ENCODE assay signal across 21 cellular contexts in genomic region chr17:32719702-32720101, GRCh38.
"Had no signal": no experiment of that assay in that cellular context is flagged by ENCODE, and none has a peak within 500 bp of the region (broad histone marks: within the 10 kb centered on the region; RNA-seq: fewer than 3 reads in every experiment).

No MANE protein-coding gene starts in this region.

- H3K4me1 ChIP-seq: esophagus squamous epithelium, right atrium auricular region, transverse colon had no signal

- H3K27ac ChIP-seq: esophagus squamous epithelium, neutrophil, right atrium auricular region, thoracic aorta, transverse colon had no signal

- ATAC-seq: left colon; left ventricle myocardium superior; naive thymus-derived CD8-positive, alpha-beta T cell; stimulated activated effector memory CD8-positive, alpha-beta T cell treated with anti-CD3 and anti-CD28 coated beads, Interleukin-12 subunit alpha, Interleukin-12 subunit beta, amount 100 ng/mL, for 72 hours; stimulated activated naive CD8-positive, alpha-beta T cell treated with anti-CD3 and anti-CD28 coated beads, Interleukin-15, Interleukin-2, amounts not matched to agents 100 U/mL and 50 U/mL, for 24 hours had no signal

- DNase-seq: central memory CD4-positive, alpha-beta T cell; cortex of kidney; effector memory CD4-positive, alpha-beta T cell; esophagus squamous epithelium; foreskin melanocyte; glutamatergic neuron; immature natural killer cell; kidney; left colon; left ventricle myocardium superior; mesendoderm; naive thymus-derived CD8-positive, alpha-beta T cell; posterior cingulate gyrus; stimulated activated CD4-positive, alpha-beta T cell treated with anti-CD3 and anti-CD28 coated beads, Interleukin-4, amount 100 ng/mL, for 1 hour; stimulated activated CD8-positive, alpha-beta memory T cell treated with anti-CD3 and anti-CD28 coated beads, Interleukin-4, amount 100 ng/mL, for 48 hours; stimulated activated naive CD8-positive, alpha-beta T cell treated with anti-CD3 and anti-CD28 coated beads, Interleukin-15, Interleukin-2, amounts not matched to agents 100 U/mL and 50 U/mL, for 24 hours; transverse colon had no signal

- H3K27me3 ChIP-seq: esophagus squamous epithelium, neutrophil, right atrium auricular region, transverse colon had no signal
